Comparison of ENCODE assay signal across 21 cellular contexts in the genomic region with DNA sequence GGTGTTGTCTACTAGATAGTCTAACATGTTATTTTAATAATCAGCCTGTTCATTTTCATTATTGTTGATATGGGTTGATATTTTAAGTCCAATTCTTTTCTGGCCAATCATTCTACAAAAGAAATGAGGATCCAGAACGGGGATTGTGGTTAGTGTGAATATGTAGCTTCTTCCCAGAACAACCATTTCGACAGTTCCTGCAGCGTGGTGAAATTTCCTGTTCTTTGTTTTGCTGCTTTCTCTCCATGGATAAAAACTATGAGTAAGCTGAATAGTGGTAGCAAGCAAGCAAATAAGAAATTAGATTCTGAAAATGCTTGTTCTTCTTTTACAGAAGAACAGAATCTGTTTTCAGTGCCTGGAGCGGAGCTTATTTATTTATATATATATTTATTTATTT.
DNase-seq lines count a peak whose midpoint lies in the region; ATAC-seq, FAIRE-seq and TF ChIP-seq lines count a peak whose summit lies in the region.
"Had no signal": no experiment of that assay in that cellular context is flagged by ENCODE, and none has a peak within 500 bp of the region (broad histone marks: within the 10 kb centered on the region; RNA-seq: fewer than 3 reads in every experiment).

No MANE protein-coding gene starts in this region.

- WGBS in small intestine, 3 donors, result 62 to 74% (median 64%) methylated on average over 4 of the region's 4 CpGs

- H3K4me1 ChIP-seq in A673 (ENCODE audit: insufficient read depth, low read length, poor library complexity, severe bottlenecking) (peaks cover 14% of the 10 kb centered on the region), RWPE2 (ENCODE audit: insufficient read depth, poor library complexity, severe bottlenecking) (peaks cover 9% of the 10 kb centered on the region), MM.1S (ENCODE audit: low read length) (peaks cover 32% of the 10 kb centered on the region), small intestine (ENCODE audit: control insufficient read depth in 2 of 2, insufficient read depth in 1 of 2, low read depth in 1 of 2, low read length in 1 of 2) (no peaks in the 10 kb centered on the region)
- H3K4me1 ChIP-seq: psoas muscle had no signal

- FAIRE-seq in small intestine (lab: Jason Lieb, UNC), result no peak
- FAIRE-seq: frontal cortex, GM12878 had no signal

- peak; percentile 55; the same call in 2 of the 3 replicates for ATAC-seq in RWPE2 (ENCODE audit: low read depth)
- ATAC-seq: GM12878, psoas muscle had no signal

- H3K36me3 ChIP-seq in A673 (ENCODE audit: insufficient read depth, low read length, poor library complexity, severe bottlenecking), result no peaks in the 10 kb centered on the region
- no peaks in the 10 kb centered on the region for H3K36me3 ChIP-seq in RWPE2 (ENCODE audit: low read depth)
- no peaks in the 10 kb centered on the region for H3K36me3 ChIP-seq in MM.1S (replicated peaks; ENCODE audit: insufficient read depth, low read length)
- H3K36me3 ChIP-seq in small intestine (ENCODE audit: control insufficient read depth in 2 of 2, insufficient read depth in 2 of 2, low read length in 2 of 2), result no peaks in the 10 kb centered on the region
- H3K36me3 ChIP-seq: brain microvascular endothelial cell had no signal

- H3K9me3 ChIP-seq in A673 (ENCODE audit: low read depth, low read length, poor library complexity, severe bottlenecking) (no peaks in the 10 kb centered on the region), RWPE2 (ENCODE audit: severe bottlenecking) (no peaks in the 10 kb centered on the region), MM.1S (replicated peaks; ENCODE audit: insufficient read depth, low read length) (no peaks in the 10 kb centered on the region), small intestine (ENCODE audit: control insufficient read depth, low read depth) (no peaks in the 10 kb centered on the region)
- H3K9me3 ChIP-seq: psoas muscle, SK-N-SH had no signal

- CTCF ChIA-PET in A673 (lab: Charles Lee), result no interaction called here

- intact Hi-C loops in A673 (cut with micrococcal nuclease; ENCODE audit: unreplicated experiment), result no loop called here

- H3K27me3 ChIP-seq in A673 (replicated peaks; ENCODE audit: insufficient read depth, low read depth, low read length, poor library complexity) (no peaks in the 10 kb centered on the region), RWPE2 (ENCODE audit: insufficient read depth, poor library complexity, severe bottlenecking) (no peaks in the 10 kb centered on the region), MM.1S (replicated peaks; ENCODE audit: insufficient read depth, low read length) (no peaks in the 10 kb centered on the region), small intestine (ENCODE audit: control insufficient read depth in 2 of 2, insufficient read depth in 2 of 2, low read length in 2 of 2) (no peaks in the 10 kb centered on the region)
- H3K27me3 ChIP-seq: brain microvascular endothelial cell had no signal

- peaks cover 14% of the 10 kb centered on the region for H3F3A ChIP-seq in MM.1S (ENCODE audit: insufficient read depth, low read length)

- H3K79me2 ChIP-seq in MM.1S (ENCODE audit: low read length), result no peaks in the 10 kb centered on the region

- TF ChIP-seq CTCF in A673 (conservative IDR thresholded peaks at IDR 0.05; ENCODE audit: low read depth, low read length) (no peak), RWPE2 (IDR thresholded peaks at IDR 0.05; ENCODE audit: poor library complexity, severe bottlenecking) (no peak), epithelial cell of esophagus (IDR thresholded peaks at IDR 0.05; ENCODE audit: insufficient read depth, low read depth, low read length, missing control alignments) (no peak), MM.1S (IDR thresholded peaks at IDR 0.05; ENCODE audit: low read length) (no peak)

- H2AFZ ChIP-seq in MM.1S (ENCODE audit: low read length), result no peak overlapping the region

- H4K20me1 ChIP-seq in MM.1S (ENCODE audit: insufficient read depth, low read length), result no peaks in the 10 kb centered on the region

- H3K9ac ChIP-seq in MM.1S (ENCODE audit: low read length), result no peak overlapping the region
- H3K9ac ChIP-seq: SK-N-SH had no signal

- peak; percentile 82 for DNase-seq in A673 (ENCODE audit: low spot score)
- DNase-seq in KG1 (lab: John Stamatoyannopoulos, UW), result peak; percentile 32
- DNase-seq in RWPE2 (ENCODE audit: low spot score), result no peak
- peak; percentile 68 for DNase-seq in epithelial cell of esophagus (ENCODE audit: low read depth)
- no peak for DNase-seq in MM.1S
- no peak for DNase-seq in DMS114 treated with DMSO at 0.1 percent for 48 hours (lab: John Stamatoyannopoulos, UW; ENCODE audit: unreplicated experiment)
- DNase-seq in small intestine, result no peak
- DNase-seq in stimulated activated CD4-positive, alpha-beta T cell treated with anti-CD3 and anti-CD28 coated beads, Interleukin-2, amount 100 ng/mL, for 48 hours, result no peak
- DNase-seq: ACHN; activated CD4-positive, CD25-positive, alpha-beta regulatory T cell treated with anti-CD3 and anti-CD28 coated beads, Interleukin-2, amount 50 U/mL, for 72 hours; activated naive CD8-positive, alpha-beta T cell treated with anti-CD3 and anti-CD28 coated beads for 36 hours; brain microvascular endothelial cell; CD4-positive, alpha-beta T cell; DMS153; NCI-H187 treated with DMSO at 0.1 percent for 48 hours; NCI-H226; NK-92 treated with Interleukin-12 subunit alpha and Interleukin-12 subunit beta, amount 100 ng/mL, for 24 hours; psoas muscle; SK-N-SH had no signal

- no peaks in the 10 kb centered on the region for H3K9me2 ChIP-seq in MM.1S (replicated peaks; ENCODE audit: insufficient read depth, low read length)
- H3K9me2 ChIP-seq: SK-N-SH had no signal

- H3K4me3 ChIP-seq in A673 (ENCODE audit: low read depth, low read length, poor library complexity, severe bottlenecking), result no peak overlapping the region
- H3K4me3 ChIP-seq in RWPE2 (ENCODE audit: severe bottlenecking), result no peak overlapping the region
- no peak overlapping the region for H3K4me3 ChIP-seq in epithelial cell of esophagus (ENCODE audit: low read length)
- H3K4me3 ChIP-seq in MM.1S (ENCODE audit: low read length), result no peak overlapping the region
- H3K4me3 ChIP-seq in small intestine (ENCODE audit: low read depth in 1 of 2, low read length in 2 of 2), result no peak overlapping the region
- H3K4me3 ChIP-seq: GM12878, psoas muscle had no signal

- BruUV-seq in A673 (replicated peaks; lab: Mats Ljungman, UMichigan), result no TSS peak

- H3K27ac ChIP-seq in A673 (ENCODE audit: low read depth, low read length, poor library complexity, severe bottlenecking) (peak overlapping the region; percentile 74), RWPE2 (ENCODE audit: poor library complexity, severe bottlenecking) (no peak overlapping the region), MM.1S (ENCODE audit: low read length) (no peak overlapping the region), small intestine (ENCODE audit: low read depth in 1 of 2, low read length in 1 of 2) (no peak overlapping the region)
- H3K27ac ChIP-seq: brain microvascular endothelial cell, psoas muscle had no signal

- no peak overlapping the region for H3K4me2 ChIP-seq in MM.1S (ENCODE audit: low read depth, low read length)
- H3K4me2 ChIP-seq: SK-N-SH had no signal

- POLR2A ChIA-PET in A673 (lab: Charles Lee; ENCODE audit: low non-redundant PET), result no interaction called here

Comparison
In these comparisons a context has a peak if more than half of its experiments do, and no peak if none do; other contexts are left out.
1. DNase-seq: peak in A673 (single experiment), KG1 (single experiment) and epithelial cell of esophagus (single experiment); none in RWPE2 (single experiment), MM.1S (single experiment), DMS114 treated with DMSO at 0.1 percent for 48 hours (single experiment), small intestine (single experiment) and stimulated activated CD4-positive, alpha-beta T cell treated with anti-CD3 and anti-CD28 coated beads, Interleukin-2, amount 100 ng/mL, for 48 hours (0 of 2).